29 cellular contexts compared by ENCODE assay signal in the genomic region with DNA sequence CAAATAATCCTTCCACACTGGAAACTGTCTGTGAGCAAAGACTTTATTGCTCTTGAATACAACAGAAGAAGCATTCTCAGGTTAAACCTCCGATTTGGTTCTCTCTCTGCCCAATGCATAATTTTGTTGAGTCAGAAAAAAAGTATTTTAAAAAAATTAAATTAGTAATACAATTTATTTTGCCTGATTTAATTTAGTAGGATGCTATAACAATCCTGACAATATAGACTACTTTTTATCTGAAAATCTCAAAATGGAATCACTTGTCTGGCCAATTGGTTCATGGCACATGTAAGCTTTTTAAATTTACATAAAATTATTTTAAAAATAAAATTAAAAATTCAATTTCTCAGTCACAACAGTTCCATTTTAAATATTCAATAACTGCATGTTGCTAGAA.
DNase-seq lines count a peak whose midpoint lies in the region; ATAC-seq, FAIRE-seq and TF ChIP-seq lines count a peak whose summit lies in the region.
"Had no signal": no experiment of that assay in that cellular context is flagged by ENCODE, and none has a peak within 500 bp of the region (broad histone marks: within the 10 kb centered on the region; RNA-seq: fewer than 3 reads in every experiment).

No MANE protein-coding gene starts in this region.

- H4K20me1 ChIP-seq in SK-N-SH (ENCODE audit: insufficient read depth): no peaks in the 10 kb centered on the region
- no peaks in the 10 kb centered on the region for H4K20me1 ChIP-seq in PC-9 (ENCODE audit: insufficient read depth)
- H4K20me1 ChIP-seq: BLaER1; BLaER1 treated with 17β-estradiol and CSF1 and Interleukin-3, amounts not matched to agents 10 nM and 100 nM had no signal

- POLR2A ChIA-PET in SK-N-SH (lab: Yijun Ruan, JAX) (no interaction called here), PC-9 (lab: Charles Lee; ENCODE audit: unreplicated experiment) (no interaction called here)

- H3K36me3 ChIP-seq in SK-N-SH (replicated peaks in 1 of 2; ENCODE audit: control insufficient read depth in 1 of 2, insufficient read depth in 2 of 2, low read length in 1 of 2): no peaks in the 10 kb centered on the region
- no peaks in the 10 kb centered on the region for H3K36me3 ChIP-seq in kidney (ENCODE audit: control insufficient read depth in 1 of 2, insufficient read depth in 2 of 2, low read length in 2 of 2)
- no peaks in the 10 kb centered on the region for H3K36me3 ChIP-seq in PC-9 (ENCODE audit: low read depth)
- H3K36me3 ChIP-seq: BE2C; BLaER1; BLaER1 treated with 17β-estradiol and CSF1 and Interleukin-3, amounts not matched to agents 10 nM and 100 nM had no signal

- no peaks in the 10 kb centered on the region for H3K27me3 ChIP-seq in SK-N-SH (ENCODE audit: insufficient read depth)
- H3K27me3 ChIP-seq in PC-9 (ENCODE audit: insufficient read depth, low read depth): no peaks in the 10 kb centered on the region
- H3K27me3 ChIP-seq: BE2C; BLaER1; BLaER1 treated with 17β-estradiol and CSF1 and Interleukin-3, amounts not matched to agents 10 nM and 100 nM had no signal

- peaks cover 0 to 5% of the 10 kb centered on the region in 2 experiments; a peak in 2 of 4 replicates for H3K4me1 ChIP-seq in SK-N-SH (ENCODE audit: control insufficient read depth in 1 of 2, insufficient read depth in 2 of 2, low read depth in 1 of 2, low read length in 1 of 2)
- H3K4me1 ChIP-seq in kidney (ENCODE audit: control insufficient read depth in 1 of 2, insufficient read depth in 1 of 2, low read depth in 1 of 2, low read length in 2 of 2): no peaks in the 10 kb centered on the region
- H3K4me1 ChIP-seq in PC-9 (replicated peaks; ENCODE audit: insufficient read depth): no peaks in the 10 kb centered on the region
- H3K4me1 ChIP-seq: A549; BLaER1; BLaER1 treated with 17β-estradiol and CSF1 and Interleukin-3, amounts not matched to agents 10 nM and 100 nM; Caco-2 had no signal

- FAIRE-seq in kidney (lab: Jason Lieb, UNC): peak; percentile 3
- FAIRE-seq: A549 had no signal

- no peak overlapping the region for H3K4me3 ChIP-seq in SK-N-SH (ENCODE audit: low read depth in 2 of 2, low read length in 1 of 2)
- H3K4me3 ChIP-seq in kidney (ENCODE audit: low read length in 2 of 2): no peak overlapping the region
- no peak overlapping the region for H3K4me3 ChIP-seq in PC-9
- H3K4me3 ChIP-seq: A549; BLaER1; BLaER1 treated with 17β-estradiol and CSF1 and Interleukin-3, amounts not matched to agents 10 nM and 100 nM had no signal

- intact Hi-C loops in kidney (cut with DNase I): no loop called here
- intact Hi-C loops in PC-9 (cut with micrococcal nuclease; ENCODE audit: unreplicated experiment): no loop called here

- 19% methylated on average over 1 of the region's 1 CpG for WGBS in SK-N-SH (ENCODE audit: low lambda C conversion rate)

- H3K9ac ChIP-seq in SK-N-SH: no peak overlapping the region
- H3K9ac ChIP-seq in kidney (ENCODE audit: low read length in 2 of 2): no peak overlapping the region
- H3K9ac ChIP-seq: BLaER1; BLaER1 treated with 17β-estradiol and CSF1 and Interleukin-3, amounts not matched to agents 10 nM and 100 nM had no signal

- DNase-seq in SK-N-SH: no peak
- DNase-seq in kidney: no peak
- no peak for DNase-seq in PC-9
- DNase-seq: 8988T; ACHN; AML-193; C1 segment of cervical spinal cord; Caco-2; Calu3; CD4-positive, alpha-beta memory T cell; CD4-positive, alpha-beta T cell; CD4-positive, CD25-positive, alpha-beta regulatory T cell; CD8-positive, alpha-beta memory T cell; CD8-positive, alpha-beta T cell; COR-L47; DMS 273 treated with DMSO at 0.1 percent for 48 hours; DMS153; DMS53; DMS79; DMS79 treated with DMSO at 0.1 percent for 48 hours; DND-41; EL had no signal

- H3F3A ChIP-seq in SK-N-SH (replicated peaks; ENCODE audit: insufficient read depth) (no peaks in the 10 kb centered on the region), PC-9 (ENCODE audit: insufficient read depth, low read depth) (no peaks in the 10 kb centered on the region)

- peak; percentile 72; the same call in 2 of the 3 replicates for ATAC-seq in SK-N-SH treated with all-trans-retinoic acid at 6 μM for 48 hours
- ATAC-seq: A549; CD8-positive, alpha-beta T cell had no signal

- no TSS peak for BruUV-seq in PC-9 (replicated peaks; lab: Mats Ljungman, UMichigan)

- H3K9me3 ChIP-seq in SK-N-SH: no peaks in the 10 kb centered on the region
- no peaks in the 10 kb centered on the region for H3K9me3 ChIP-seq in kidney (ENCODE audit: control insufficient read depth in 1 of 2, low read length in 2 of 2)
- no peaks in the 10 kb centered on the region for H3K9me3 ChIP-seq in PC-9 (ENCODE audit: insufficient read depth, low read depth)
- H3K9me3 ChIP-seq: A549; BE2C; BLaER1; BLaER1 treated with 17β-estradiol and CSF1 and Interleukin-3, amounts not matched to agents 10 nM and 100 nM; Caco-2 had no signal

- CTCF ChIA-PET in SK-N-SH (lab: Yijun Ruan, JAX): interaction anchor here (0.7 kb wide), 1 partner anchor 654 kb away, joined by 3 read pairs; no protein-coding TSS in a partner anchor
- CTCF ChIA-PET in PC-9 (lab: Charles Lee): no interaction called here

- no peak overlapping the region for H2AFZ ChIP-seq in SK-N-SH (ENCODE audit: low read depth)
- H2AFZ ChIP-seq in PC-9: no peak overlapping the region

- H3K4me2 ChIP-seq in SK-N-SH: no peak overlapping the region
- no peak overlapping the region for H3K4me2 ChIP-seq in PC-9
- H3K4me2 ChIP-seq: A549; BLaER1; BLaER1 treated with 17β-estradiol and CSF1 and Interleukin-3, amounts not matched to agents 10 nM and 100 nM had no signal

- TF ChIP-seq RAD21 in SK-N-SH (IDR thresholded peaks at IDR 0.05; ENCODE audit: low read length): no peak

- no peak for TF ChIP-seq CTCF in SK-N-SH (IDR thresholded peaks at IDR 0.05)
- no peak for TF ChIP-seq CTCF in kidney (IDR thresholded peaks at IDR 0.05; ENCODE audit: borderline replicate concordance, extremely low read depth, insufficient read depth)
- TF ChIP-seq CTCF in PC-9 (conservative IDR thresholded peaks at IDR 0.05): no peak

- H3K27ac ChIP-seq in SK-N-SH (ENCODE audit: low read depth in 2 of 2, low read length in 1 of 2): peak overlapping the region in 1 of 2 experiments; percentile 78; a peak in 1 of 4 replicates
- H3K27ac ChIP-seq in kidney (ENCODE audit: low read depth in 2 of 2, low read length in 2 of 2): no peak overlapping the region
- no peak overlapping the region for H3K27ac ChIP-seq in PC-9
- H3K27ac ChIP-seq: 22Rv1; A549; BLaER1; BLaER1 treated with 17β-estradiol and CSF1 and Interleukin-3, amounts not matched to agents 10 nM and 100 nM; C4-2B had no signal

- TF ChIP-seq EP300 in SK-N-SH (IDR thresholded peaks at IDR 0.05; ENCODE audit: borderline replicate concordance in 1 of 2, low read depth in 1 of 2, low read length in 1 of 2): no peak

- H3K9me2 ChIP-seq in SK-N-SH (no peaks in the 10 kb centered on the region), PC-9 (ENCODE audit: insufficient read depth) (0 out of 2 replicates have a peak, but pooled peaks cover 4% of the 10 kb centered on the region)

- H3K79me2 ChIP-seq in SK-N-SH (ENCODE audit: insufficient read depth) (no peaks in the 10 kb centered on the region), PC-9 (ENCODE audit: low read depth) (no peaks in the 10 kb centered on the region)

TF ChIP-seq in SK-N-SH treated with all-trans-retinoic acid at 6 μM for 48 hours, 23 proteins besides CTCF, POLR2A, EP300 and RAD21 (continues in another document):
- TF ChIP-seq SNAI2 (CRISPR knock-in tag; IDR thresholded peaks at IDR 0.05) (no peak), BACH2 (CRISPR knock-in tag; IDR thresholded peaks at IDR 0.05; ENCODE audit: borderline replicate concordance) (no peak), ARNTL (CRISPR knock-in tag; IDR thresholded peaks at IDR 0.05; ENCODE audit: borderline replicate concordance, low read depth) (no peak), ZNF70 (CRISPR knock-in tag; IDR thresholded peaks at IDR 0.05) (no peak), ZC3H10 (CRISPR knock-in tag; IDR thresholded peaks at IDR 0.05) (peak; percentile 93)
- TF ChIP-seq, protein P1, sequence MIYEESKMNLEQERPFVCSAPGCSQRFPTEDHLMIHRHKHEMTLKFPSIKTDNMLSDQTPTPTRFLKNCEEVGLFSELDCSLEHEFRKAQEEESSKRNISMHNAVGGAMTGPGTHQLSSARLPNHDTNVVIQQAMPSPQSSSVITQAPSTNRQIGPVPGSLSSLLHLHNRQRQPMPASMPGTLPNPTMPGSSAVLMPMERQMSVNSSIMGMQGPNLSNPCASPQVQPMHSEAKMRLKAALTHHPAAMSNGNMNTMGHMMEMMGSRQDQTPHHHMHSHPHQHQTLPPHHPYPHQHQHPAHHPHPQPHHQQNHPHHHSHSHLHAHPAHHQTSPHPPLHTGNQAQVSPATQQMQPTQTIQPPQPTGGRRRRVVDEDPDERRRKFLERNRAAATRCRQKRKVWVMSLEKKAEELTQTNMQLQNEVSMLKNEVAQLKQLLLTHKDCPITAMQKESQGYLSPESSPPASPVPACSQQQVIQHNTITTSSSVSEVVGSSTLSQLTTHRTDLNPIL (CRISPR knock-in tag; IDR thresholded peaks at IDR 0.05; ENCODE audit: low read depth): no peak

TF ChIP-seq in SK-N-SH, 30 proteins besides CTCF, POLR2A, EP300 and RAD21 (continues in another document):
- TF ChIP-seq POLR2AphosphoS5 (IDR thresholded peaks at IDR 0.05; ENCODE audit: low read depth, low read length): no peak
- TF ChIP-seq, protein P2, sequence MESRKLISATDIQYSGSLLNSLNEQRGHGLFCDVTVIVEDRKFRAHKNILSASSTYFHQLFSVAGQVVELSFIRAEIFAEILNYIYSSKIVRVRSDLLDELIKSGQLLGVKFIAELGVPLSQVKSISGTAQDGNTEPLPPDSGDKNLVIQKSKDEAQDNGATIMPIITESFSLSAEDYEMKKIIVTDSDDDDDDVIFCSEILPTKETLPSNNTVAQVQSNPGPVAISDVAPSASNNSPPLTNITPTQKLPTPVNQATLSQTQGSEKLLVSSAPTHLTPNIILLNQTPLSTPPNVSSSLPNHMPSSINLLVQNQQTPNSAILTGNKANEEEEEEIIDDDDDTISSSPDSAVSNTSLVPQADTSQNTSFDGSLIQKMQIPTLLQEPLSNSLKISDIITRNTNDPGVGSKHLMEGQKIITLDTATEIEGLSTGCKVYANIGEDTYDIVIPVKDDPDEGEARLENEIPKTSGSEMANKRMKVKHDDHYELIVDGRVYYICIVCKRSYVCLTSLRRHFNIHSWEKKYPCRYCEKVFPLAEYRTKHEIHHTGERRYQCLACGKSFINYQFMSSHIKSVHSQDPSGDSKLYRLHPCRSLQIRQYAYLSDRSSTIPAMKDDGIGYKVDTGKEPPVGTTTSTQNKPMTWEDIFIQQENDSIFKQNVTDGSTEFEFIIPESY (IDR thresholded peaks at IDR 0.05; ENCODE audit: borderline replicate concordance, low read depth): no peak
- TF ChIP-seq, protein P3, sequence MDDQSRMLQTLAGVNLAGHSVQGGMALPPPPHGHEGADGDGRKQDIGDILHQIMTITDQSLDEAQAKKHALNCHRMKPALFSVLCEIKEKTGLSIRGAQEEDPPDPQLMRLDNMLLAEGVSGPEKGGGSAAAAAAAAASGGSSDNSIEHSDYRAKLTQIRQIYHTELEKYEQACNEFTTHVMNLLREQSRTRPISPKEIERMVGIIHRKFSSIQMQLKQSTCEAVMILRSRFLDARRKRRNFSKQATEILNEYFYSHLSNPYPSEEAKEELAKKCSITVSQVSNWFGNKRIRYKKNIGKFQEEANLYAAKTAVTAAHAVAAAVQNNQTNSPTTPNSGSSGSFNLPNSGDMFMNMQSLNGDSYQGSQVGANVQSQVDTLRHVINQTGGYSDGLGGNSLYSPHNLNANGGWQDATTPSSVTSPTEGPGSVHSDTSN (IDR thresholded peaks at IDR 0.05): no peak
